ENCODE assay signal across 13 cellular contexts in the genomic region with DNA sequence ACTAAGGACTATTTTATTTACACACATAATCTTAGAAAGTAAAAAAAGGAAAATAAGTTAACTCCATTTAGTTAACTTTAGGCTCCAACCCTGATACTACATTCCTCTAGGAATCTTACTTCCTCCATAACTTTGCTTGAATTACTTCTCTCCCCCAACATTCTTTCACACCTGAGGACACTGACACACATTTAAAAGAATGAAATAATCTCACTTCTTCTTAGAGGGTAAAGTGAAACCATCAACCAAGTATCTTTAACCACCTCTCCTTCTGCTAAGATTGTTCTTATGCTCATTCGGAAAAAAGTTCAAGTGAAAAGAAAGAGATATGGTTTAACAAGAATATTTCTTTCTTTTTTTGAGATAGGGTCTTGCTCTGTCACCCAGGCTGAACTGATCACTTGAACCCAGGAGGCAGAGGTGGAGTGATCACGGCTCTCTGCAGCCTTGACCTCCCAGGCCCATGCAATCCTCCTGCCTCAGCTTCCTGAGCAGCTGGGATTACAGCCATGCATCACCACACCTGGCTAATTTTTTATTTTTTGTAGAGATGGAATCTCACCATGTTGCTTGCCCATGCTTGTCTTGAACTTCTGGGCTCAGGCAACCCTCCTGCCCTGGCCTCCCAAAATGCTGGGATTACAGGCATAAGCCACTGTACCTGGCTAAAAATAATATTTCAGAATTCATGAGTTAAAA. TPM values are rescaled to one million over a fixed set of nuclear protein-coding genes. Genes with fewer than 3 reads are reported as not detected.
A peak's percentile ranks its signal among the peaks of the same experiment; 100 is the strongest.
DNase-seq lines count a peak whose midpoint lies in the region; ATAC-seq lines count a peak whose summit lies in the region.
"Had no signal": no experiment of that assay in that cellular context is flagged by ENCODE, and none has a peak within 500 bp of the region (broad histone marks: within the 10 kb centered on the region; RNA-seq: fewer than 3 reads in every experiment).

No MANE protein-coding gene starts in this region.

- H3K36me3 Mint-ChIP-seq in natural killer cell treated with Interleukin-12 subunit alpha and Interleukin-12 subunit beta and Interleukin-15 and Interleukin-18, amount 100 ng/mL, for 72 hours, result peaks cover 16% of the 10 kb centered on the region
- H3K36me3 Mint-ChIP-seq in activated CD8-positive, alpha-beta memory T cell treated with anti-CD3 and anti-CD28 coated beads, Interleukin-2, amount 10 ng/mL, durations not matched to agents 7 days and 5 days, result peaks cover 38% of the 10 kb centered on the region

- DNase-seq in kidney glomerular epithelial cell (lab: John Stamatoyannopoulos, UW), result peak; percentile 66
- DNase-seq in central memory CD4-positive, alpha-beta T cell, result no peak
- no peak for DNase-seq in natural killer cell treated with Interleukin-12 subunit alpha and Interleukin-12 subunit beta and Interleukin-15 and Interleukin-18, amount 100 ng/mL, for 72 hours (ENCODE audit: low spot score)
- DNase-seq in activated CD4-positive, alpha-beta T cell treated with anti-CD3 and anti-CD28 coated beads for 4 hours, result no peak
- DNase-seq in activated CD8-positive, alpha-beta memory T cell treated with anti-CD3 and anti-CD28 coated beads, Interleukin-2, amount 10 ng/mL, durations not matched to agents 7 days and 5 days, result no peak
- DNase-seq: activated naive CD4-positive, alpha-beta T cell treated with anti-CD3 and anti-CD28 coated beads, Interleukin-2, amount 10 ng/mL, durations not matched to agents 7 days and 5 days; CD4-positive, alpha-beta T cell; NCI-H2029 treated with DMSO at 0.1 percent for 48 hours had no signal

- H3K9me3 Mint-ChIP-seq in natural killer cell treated with Interleukin-12 subunit alpha and Interleukin-12 subunit beta and Interleukin-15 and Interleukin-18, amount 100 ng/mL, for 72 hours, result no peaks in the 10 kb centered on the region
- no peaks in the 10 kb centered on the region for H3K9me3 Mint-ChIP-seq in activated CD8-positive, alpha-beta memory T cell treated with anti-CD3 and anti-CD28 coated beads, Interleukin-2, amount 10 ng/mL, durations not matched to agents 7 days and 5 days (ENCODE audit: low read depth)
- H3K9me3 Mint-ChIP-seq: activated naive CD4-positive, alpha-beta T cell treated with anti-CD3 and anti-CD28 coated beads, Interleukin-2, amount 10 ng/mL, durations not matched to agents 7 days and 5 days; CD4-positive, alpha-beta T cell; stimulated activated naive CD8-positive, alpha-beta T cell treated with anti-CD3 and anti-CD28 coated beads, Interleukin-15, Interleukin-2, amounts not matched to agents 100 ng/mL and 50 ng/mL, for 24 hours had no signal

- H3K27ac Mint-ChIP-seq in natural killer cell treated with Interleukin-12 subunit alpha and Interleukin-12 subunit beta and Interleukin-15 and Interleukin-18, amount 100 ng/mL, for 72 hours, result no peak overlapping the region
- H3K27ac Mint-ChIP-seq in activated CD8-positive, alpha-beta memory T cell treated with anti-CD3 and anti-CD28 coated beads, Interleukin-2, amount 10 ng/mL, durations not matched to agents 7 days and 5 days, result no peak overlapping the region
- H3K27ac Mint-ChIP-seq: activated naive CD4-positive, alpha-beta T cell treated with anti-CD3 and anti-CD28 coated beads, Interleukin-2, amount 10 ng/mL, durations not matched to agents 7 days and 5 days; CD4-positive, alpha-beta T cell; stimulated activated naive CD8-positive, alpha-beta T cell treated with anti-CD3 and anti-CD28 coated beads, Interleukin-15, Interleukin-2, amounts not matched to agents 100 ng/mL and 50 ng/mL, for 24 hours had no signal

- CTCF ChIA-PET in activated CD8-positive, alpha-beta memory T cell treated with anti-CD3 and anti-CD28 coated beads, Interleukin-2, amount 10 ng/mL, durations not matched to agents 7 days and 5 days (lab: Charles Lee), result no interaction called here

- H3K4me1 Mint-ChIP-seq in natural killer cell treated with Interleukin-12 subunit alpha and Interleukin-12 subunit beta and Interleukin-15 and Interleukin-18, amount 100 ng/mL, for 72 hours (ENCODE audit: low read depth in 2 of 2), result peaks cover 3 to 10% of the 10 kb centered on the region in 2 donors
- no peaks in the 10 kb centered on the region for H3K4me1 Mint-ChIP-seq in activated CD8-positive, alpha-beta memory T cell treated with anti-CD3 and anti-CD28 coated beads, Interleukin-2, amount 10 ng/mL, durations not matched to agents 7 days and 5 days
- H3K4me1 Mint-ChIP-seq: activated naive CD4-positive, alpha-beta T cell treated with anti-CD3 and anti-CD28 coated beads, Interleukin-2, amount 10 ng/mL, durations not matched to agents 7 days and 5 days had no signal

- H3K4me3 Mint-ChIP-seq in natural killer cell treated with Interleukin-12 subunit alpha and Interleukin-12 subunit beta and Interleukin-15 and Interleukin-18, amount 100 ng/mL, for 72 hours, result no peak overlapping the region
- H3K4me3 Mint-ChIP-seq in activated CD8-positive, alpha-beta memory T cell treated with anti-CD3 and anti-CD28 coated beads, Interleukin-2, amount 10 ng/mL, durations not matched to agents 7 days and 5 days, result no peak overlapping the region
- H3K4me3 Mint-ChIP-seq: activated naive CD4-positive, alpha-beta T cell treated with anti-CD3 and anti-CD28 coated beads, Interleukin-2, amount 10 ng/mL, durations not matched to agents 7 days and 5 days; CD4-positive, alpha-beta T cell; stimulated activated naive CD8-positive, alpha-beta T cell treated with anti-CD3 and anti-CD28 coated beads, Interleukin-15, Interleukin-2, amounts not matched to agents 100 ng/mL and 50 ng/mL, for 24 hours had no signal

- no peaks in the 10 kb centered on the region for H3K27me3 Mint-ChIP-seq in natural killer cell treated with Interleukin-12 subunit alpha and Interleukin-12 subunit beta and Interleukin-15 and Interleukin-18, amount 100 ng/mL, for 72 hours
- H3K27me3 Mint-ChIP-seq in activated CD8-positive, alpha-beta memory T cell treated with anti-CD3 and anti-CD28 coated beads, Interleukin-2, amount 10 ng/mL, durations not matched to agents 7 days and 5 days, result no peaks in the 10 kb centered on the region
- H3K27me3 Mint-ChIP-seq: activated naive CD4-positive, alpha-beta T cell treated with anti-CD3 and anti-CD28 coated beads, Interleukin-2, amount 10 ng/mL, durations not matched to agents 7 days and 5 days; stimulated activated naive CD8-positive, alpha-beta T cell treated with anti-CD3 and anti-CD28 coated beads, Interleukin-15, Interleukin-2, amounts not matched to agents 100 ng/mL and 50 ng/mL, for 24 hours had no signal

- ATAC-seq in GM18867 (IDR thresholded peaks at IDR 0.05; ENCODE audit: unreplicated experiment), result peak; percentile 92
- peak; percentile 90 for ATAC-seq in GM21717 (IDR thresholded peaks at IDR 0.05; ENCODE audit: unreplicated experiment)
- peak; percentile 86 for ATAC-seq in HG03159 (IDR thresholded peaks at IDR 0.05; ENCODE audit: unreplicated experiment)
- ATAC-seq in natural killer cell treated with Interleukin-12 subunit alpha and Interleukin-12 subunit beta and Interleukin-15 and Interleukin-18, amount 100 ng/mL, for 72 hours, result no peak
- no peak for ATAC-seq in activated CD8-positive, alpha-beta memory T cell treated with anti-CD3 and anti-CD28 coated beads, Interleukin-2, amount 10 ng/mL, durations not matched to agents 7 days and 5 days
- ATAC-seq: Right ventricle myocardium inferior had no signal

RNA-seq across cellular contexts. Expression of gene SLC25A4, which starts 28.5 kb away (rescaled TPM):
- total RNA-seq in natural killer cell treated with Interleukin-12 subunit alpha and Interleukin-12 subunit beta and Interleukin-15 and Interleukin-18, amount 100 ng/mL, for 72 hours, result 10 to 100 TPM in 1 of 2 donors, 1 to 10 TPM in 1; 9.7 to 13.6 TPM
- total RNA-seq in activated CD8-positive, alpha-beta memory T cell treated with anti-CD3 and anti-CD28 coated beads, Interleukin-2, amount 10 ng/mL, durations not matched to agents 7 days and 5 days, result 1 to 10 TPM; 5.8 to 6.4 TPM

RNA-seq across cellular contexts. Expression of gene CFAP97, which starts 32.3 kb away (rescaled TPM):
- 10 to 100 TPM; 21.5 to 37.0 TPM for total RNA-seq in natural killer cell treated with Interleukin-12 subunit alpha and Interleukin-12 subunit beta and Interleukin-15 and Interleukin-18, amount 100 ng/mL, for 72 hours
- total RNA-seq in activated CD8-positive, alpha-beta memory T cell treated with anti-CD3 and anti-CD28 coated beads, Interleukin-2, amount 10 ng/mL, durations not matched to agents 7 days and 5 days, result 10 to 100 TPM; 30.8 to 31.8 TPM

RNA-seq across cellular contexts. Expression of gene SNX25, which starts 37.9 kb away (rescaled TPM):
- 10 to 100 TPM; 20.6 to 30.6 TPM for total RNA-seq in natural killer cell treated with Interleukin-12 subunit alpha and Interleukin-12 subunit beta and Interleukin-15 and Interleukin-18, amount 100 ng/mL, for 72 hours
- 10 to 100 TPM; 16.2 to 16.9 TPM for total RNA-seq in activated CD8-positive, alpha-beta memory T cell treated with anti-CD3 and anti-CD28 coated beads, Interleukin-2, amount 10 ng/mL, durations not matched to agents 7 days and 5 days

Comparison
In these comparisons a context has a peak if more than half of its experiments do, and no peak if none do; other contexts are left out.
1. ATAC-seq: peak in GM18867 (single experiment), GM21717 (single experiment) and HG03159 (single experiment); none in natural killer cell treated with Interleukin-12 subunit alpha and Interleukin-12 subunit beta and Interleukin-15 and Interleukin-18, amount 100 ng/mL, for 72 hours (0 of 2) and activated CD8-positive, alpha-beta memory T cell treated with anti-CD3 and anti-CD28 coated beads, Interleukin-2, amount 10 ng/mL, durations not matched to agents 7 days and 5 days (single experiment).